ENCODE assay signal across 25 cellular contexts in the genomic region with DNA sequence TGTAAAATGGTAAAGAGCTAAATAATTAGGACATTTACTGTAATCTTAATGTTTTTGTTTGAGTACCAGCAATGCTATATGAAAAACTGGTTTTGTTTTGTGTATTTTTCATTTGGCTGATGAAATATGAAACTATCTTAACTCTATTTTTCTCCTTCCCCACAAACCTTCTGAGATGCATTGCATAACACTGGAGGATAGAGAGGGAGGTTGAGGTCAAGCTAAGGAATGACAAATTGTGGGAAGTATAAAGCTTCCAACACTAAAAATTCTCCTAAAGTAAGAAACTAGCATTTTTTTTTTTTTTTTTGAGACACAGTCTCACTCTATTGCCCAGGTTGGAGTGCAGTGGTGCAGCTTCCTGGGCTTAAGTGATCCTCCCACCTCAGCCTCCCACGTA. TPM values are rescaled to one million over a fixed set of nuclear protein-coding genes. Genes with fewer than 3 reads are reported as not detected.
A peak's percentile ranks its signal among the peaks of the same experiment; 100 is the strongest.
DNase-seq lines count a peak whose midpoint lies in the region; ATAC-seq and TF ChIP-seq lines count a peak whose summit lies in the region.
"Had no signal": no experiment of that assay in that cellular context is flagged by ENCODE, and none has a peak within 500 bp of the region (broad histone marks: within the 10 kb centered on the region; RNA-seq: fewer than 3 reads in every experiment).

No MANE protein-coding gene starts in this region.

- POLR2A ChIA-PET in PC-9 (lab: Charles Lee; ENCODE audit: unreplicated experiment) = no interaction called here

- H3K4me3 ChIP-seq in PC-9 = no peak overlapping the region
- no peak overlapping the region for H3K4me3 ChIP-seq in skeletal muscle cell (ENCODE audit: low read depth, low read length)
- H3K4me3 ChIP-seq in heart left ventricle = no peak overlapping the region
- H3K4me3 ChIP-seq: esophagus squamous epithelium, mucosa of descending colon had no signal

- no peaks in the 10 kb centered on the region for H3K9me3 ChIP-seq in PC-9 (ENCODE audit: insufficient read depth, low read depth)
- no peaks in the 10 kb centered on the region for H3K9me3 ChIP-seq in heart left ventricle
- H3K9me3 ChIP-seq: esophagus squamous epithelium, mucosa of descending colon had no signal

- H3K27me3 ChIP-seq in PC-9 (ENCODE audit: insufficient read depth, low read depth) (no peaks in the 10 kb centered on the region), heart left ventricle (no peaks in the 10 kb centered on the region)
- H3K27me3 ChIP-seq: esophagus squamous epithelium had no signal

- CTCF ChIA-PET in PC-9 (lab: Charles Lee) = no interaction called here

- intact Hi-C loops in PC-9 (cut with micrococcal nuclease; ENCODE audit: unreplicated experiment) (no loop called here), heart left ventricle (cut with DNase I) (no loop called here)

- ATAC-seq in GM21737 (IDR thresholded peaks at IDR 0.05; ENCODE audit: unreplicated experiment) (no peak), heart left ventricle (no peak)
- ATAC-seq: activated CD8-positive, alpha-beta memory T cell treated with anti-CD3 and anti-CD28 coated beads, Interleukin-2, amount 10 ng/mL, durations not matched to agents 7 days and 5 days; activated T-cell treated with anti-CD3 and anti-CD28 coated beads, Interleukin-2, amount 50 U/mL, for 72 hours; mucosa of descending colon had no signal

- H3K27ac ChIP-seq in PC-9 = peak overlapping the region; percentile 58
- no peak overlapping the region for H3K27ac ChIP-seq in heart left ventricle
- H3K27ac ChIP-seq: esophagus squamous epithelium, HL-60, parathyroid adenoma had no signal

- no TSS peak for BruUV-seq in PC-9 (replicated peaks; lab: Mats Ljungman, UMichigan)

- H4K20me1 ChIP-seq in PC-9 (ENCODE audit: insufficient read depth) = no peaks in the 10 kb centered on the region

- DNase-seq in EH (ENCODE audit: low read depth) (peak; percentile 51), PC-9 (no peak), fibroblast of gingiva (ENCODE audit: low read depth) (peak; percentile 22), skeletal muscle cell (ENCODE audit: low read depth) (peak; percentile 24), heart left ventricle (no peak), NCI-H1048 (lab: John Stamatoyannopoulos, UW) (no peak)
- DNase-seq: activated B cell treated with CpG ODN at 0.5 μM for 24 hours; activated CD4-positive, alpha-beta T cell treated with anti-CD3 and anti-CD28 coated beads, Interleukin-2, amount 50 U/mL, for 1 hour; activated CD8-positive, alpha-beta memory T cell treated with anti-CD3 and anti-CD28 coated beads, Interleukin-2, amount 10 ng/mL, durations not matched to agents 7 days and 5 days; activated naive CD4-positive, alpha-beta T cell; activated T-cell treated with anti-CD3 and anti-CD28 coated beads, Interleukin-2, amount 50 U/mL, for 72 hours; amygdala; CD4-positive, alpha-beta memory T cell; esophagus squamous epithelium; Karpas-422; kidney glomerular epithelial cell; mucosa of descending colon; NCI-H1105; NCI-H1930; NCI-H526; nephron progenitor cell; stimulated activated CD4-positive, alpha-beta T cell treated with anti-CD3 and anti-CD28 coated beads, Interleukin-2, amount 100 ng/mL, for 48 hours had no signal

- no peaks in the 10 kb centered on the region for H3F3A ChIP-seq in PC-9 (ENCODE audit: insufficient read depth, low read depth)

- no peaks in the 10 kb centered on the region for H3K9me2 ChIP-seq in PC-9 (ENCODE audit: insufficient read depth)

- TF ChIP-seq POLR2A in heart left ventricle (IDR thresholded peaks at IDR 0.05) = no peak

- no peaks in the 10 kb centered on the region for H3K79me2 ChIP-seq in PC-9 (ENCODE audit: low read depth)
- H3K79me2 ChIP-seq: parathyroid adenoma had no signal

- H2AFZ ChIP-seq in PC-9 = no peak overlapping the region
- H2AFZ ChIP-seq: parathyroid adenoma had no signal

- H3K36me3 ChIP-seq in PC-9 (ENCODE audit: low read depth) (no peaks in the 10 kb centered on the region), heart left ventricle (peaks cover 0 to 39% (median 8%) of the 10 kb centered on the region in 9 donors)

- no peak overlapping the region for H3K4me2 ChIP-seq in PC-9

- peaks cover 5% of the 10 kb centered on the region; the same call in 1 of the 2 replicates for H3K4me1 ChIP-seq in PC-9 (replicated peaks; ENCODE audit: insufficient read depth)
- no peaks in the 10 kb centered on the region for H3K4me1 ChIP-seq in heart left ventricle
- H3K4me1 ChIP-seq: esophagus squamous epithelium, parathyroid adenoma had no signal

- TF ChIP-seq CTCF in PC-9 (conservative IDR thresholded peaks at IDR 0.05) = no peak
- TF ChIP-seq CTCF in heart left ventricle (IDR thresholded peaks at IDR 0.05) = no peak

- 93 to 96% (median 93%) methylated on average over 1 of the region's 1 CpG for WGBS in heart left ventricle, 4 donors

RNA-seq across cellular contexts. Expression of gene SRP54, which starts 31.5 kb away (rescaled TPM):
- total RNA-seq in PC-9 (2021) (34.0 and 44.5 TPM in 2 replicates), heart left ventricle (10 to 100 TPM; 29.0 to 37.3 (median 34.0) TPM)
- polyA plus RNA-seq in heart left ventricle = 10 to 100 TPM; 16.0 to 53.3 TPM

Comparison
In these comparisons a context has a peak if more than half of its experiments do, and no peak if none do; other contexts are left out.
1. DNase-seq: peak in EH (single experiment), fibroblast of gingiva (single experiment) and skeletal muscle cell (single experiment); none in PC-9 (0 of 2), heart left ventricle (0 of 5) and NCI-H1048 (single experiment).